Comparison of ENCODE assay signal across 26 cellular contexts in the genomic region with DNA sequence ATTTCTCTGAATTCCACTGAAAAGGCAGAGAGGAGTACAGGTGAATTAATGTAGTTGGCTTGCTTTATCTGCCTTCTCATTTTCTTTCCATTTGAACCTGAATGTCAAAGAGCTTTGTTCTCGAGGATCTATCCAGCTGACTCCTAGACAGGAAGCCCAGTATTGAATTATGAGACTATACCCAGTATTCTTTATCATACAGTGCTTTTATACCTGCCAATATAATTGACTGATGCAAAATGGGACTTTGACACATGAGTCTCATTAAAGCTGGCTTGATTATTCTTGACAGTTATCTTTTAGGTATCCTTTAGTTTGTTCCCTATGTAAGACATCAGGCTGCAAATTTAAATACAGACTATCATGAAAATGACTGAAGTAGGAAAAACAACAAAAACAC.
"Had no signal": no experiment of that assay in that cellular context is flagged by ENCODE, and none has a peak within 500 bp of the region (broad histone marks: within the 10 kb centered on the region; RNA-seq: fewer than 3 reads in every experiment).

No MANE protein-coding gene starts in this region.

- H3K36me3 Mint-ChIP-seq: brain had no signal

- H3K27me3 Mint-ChIP-seq: activated CD4-positive, alpha-beta memory T cell treated with anti-CD3 and anti-CD28 coated beads, Interleukin-2, amount 10 ng/mL, durations not matched to agents 7 days and 5 days; activated naive CD4-positive, alpha-beta T cell treated with anti-CD3 and anti-CD28 coated beads, Interleukin-2, amount 10 ng/mL, durations not matched to agents 7 days and 5 days; activated naive CD8-positive, alpha-beta T cell treated with anti-CD3 and anti-CD28 coated beads, Interleukin-2, amount 10 ng/mL, durations not matched to agents 7 days and 5 days; activated T-cell treated with anti-CD3 and anti-CD28 coated beads, Interleukin-2, amount 50 U/mL, for 24 hours had no signal

- H3K36me3 ChIP-seq: ascending aorta, cardiac muscle cell, spleen, suprapubic skin, tibial artery, WERI-Rb-1 had no signal

- H3K27me3 ChIP-seq: ascending aorta, spleen had no signal

- H3K4me3 Mint-ChIP-seq: activated CD4-positive, alpha-beta memory T cell treated with anti-CD3 and anti-CD28 coated beads, Interleukin-2, amount 10 ng/mL, durations not matched to agents 7 days and 5 days; activated naive CD4-positive, alpha-beta T cell treated with anti-CD3 and anti-CD28 coated beads, Interleukin-2, amount 10 ng/mL, durations not matched to agents 7 days and 5 days; activated naive CD8-positive, alpha-beta T cell treated with anti-CD3 and anti-CD28 coated beads, Interleukin-2, amount 10 ng/mL, durations not matched to agents 7 days and 5 days; activated T-cell treated with anti-CD3 and anti-CD28 coated beads, Interleukin-2, amount 50 U/mL, for 24 hours; brain had no signal

- H3K9me3 ChIP-seq: ascending aorta, suprapubic skin, tibial artery had no signal

- H3K4me1 ChIP-seq: ascending aorta, suprapubic skin, tibial artery had no signal

- ATAC-seq: activated CD4-positive, CD25-positive, alpha-beta regulatory T cell treated with anti-CD3 and anti-CD28 coated beads, Interleukin-2, amount 50 U/mL, for 24 hours; naive thymus-derived CD4-positive, alpha-beta T cell; right cardiac atrium had no signal

- H3K27ac Mint-ChIP-seq: activated CD4-positive, alpha-beta memory T cell treated with anti-CD3 and anti-CD28 coated beads, Interleukin-2, amount 10 ng/mL, durations not matched to agents 7 days and 5 days; activated naive CD4-positive, alpha-beta T cell treated with anti-CD3 and anti-CD28 coated beads, Interleukin-2, amount 10 ng/mL, durations not matched to agents 7 days and 5 days; activated naive CD8-positive, alpha-beta T cell treated with anti-CD3 and anti-CD28 coated beads, Interleukin-2, amount 10 ng/mL, durations not matched to agents 7 days and 5 days; activated T-cell treated with anti-CD3 and anti-CD28 coated beads, Interleukin-2, amount 50 U/mL, for 24 hours; brain had no signal

- H3K27ac ChIP-seq: ascending aorta, cardiac muscle cell, coronary artery, dorsolateral prefrontal cortex, spleen, suprapubic skin, tibial artery, WERI-Rb-1 had no signal

- H3K4me3 ChIP-seq: ascending aorta, cardiac muscle cell, coronary artery, dorsolateral prefrontal cortex, spleen, suprapubic skin, tibial artery had no signal

- DNase-seq: activated CD4-positive, alpha-beta memory T cell treated with anti-CD3 and anti-CD28 coated beads, Interleukin-2, amount 10 ng/mL, durations not matched to agents 7 days and 5 days; activated CD4-positive, alpha-beta T cell treated with anti-CD3 and anti-CD28 coated beads for 48 hours; activated CD8-positive, alpha-beta memory T cell treated with anti-CD3 and anti-CD28 coated beads, Interleukin-2, amount 50 U/mL, for 48 hours; activated gamma-delta T cell; activated naive CD4-positive, alpha-beta T cell treated with anti-CD3 and anti-CD28 coated beads, Interleukin-2, amount 10 ng/mL, durations not matched to agents 7 days and 5 days; activated naive CD8-positive, alpha-beta T cell treated with anti-CD3 and anti-CD28 coated beads, Interleukin-2, amount 10 ng/mL, durations not matched to agents 7 days and 5 days; activated T-cell treated with anti-CD3 and anti-CD28 coated beads, Interleukin-2, amount 50 U/mL, for 24 hours; cerebellar nuclear complex; dorsolateral prefrontal cortex; effector memory CD4-positive, alpha-beta T cell; glutamatergic neuron; mammary epithelial cell; naive thymus-derived CD4-positive, alpha-beta T cell; posterior cingulate gyrus; right cardiac atrium; spleen; stimulated activated naive CD4-positive, alpha-beta T cell; T1000; tibial artery; WERI-Rb-1 had no signal
